8 cellular contexts compared by ENCODE assay signal in the genomic region with DNA sequence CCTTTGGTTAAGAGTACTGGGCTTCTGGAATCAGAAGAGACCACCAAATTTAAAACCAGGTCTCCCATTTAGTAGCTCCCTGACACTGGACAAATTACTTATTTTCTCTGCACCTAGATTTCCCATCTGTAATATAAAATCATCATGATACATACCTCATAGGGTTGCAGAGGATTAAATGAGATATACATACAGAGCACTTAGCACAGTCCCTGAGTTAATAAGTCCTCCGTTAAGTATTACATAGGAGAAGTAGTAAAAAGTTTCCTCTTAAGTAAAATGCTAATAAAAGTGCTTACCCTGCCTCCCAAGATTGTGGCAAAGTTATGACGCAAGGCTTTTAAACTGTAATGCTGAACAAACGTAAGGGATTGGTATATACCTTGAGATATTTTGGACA. TPM values are rescaled to one million over a fixed set of nuclear protein-coding genes. Genes with fewer than 3 reads are reported as not detected.
A peak's percentile ranks its signal among the peaks of the same experiment; 100 is the strongest.
DNase-seq lines count a peak whose midpoint lies in the region; ATAC-seq and TF ChIP-seq lines count a peak whose summit lies in the region.

No MANE protein-coding gene starts in this region.

- no peaks in the 10 kb centered on the region for H3K9me3 Mint-ChIP-seq in activated CD8-positive, alpha-beta memory T cell treated with anti-CD3 and anti-CD28 coated beads, Interleukin-2, amount 10 ng/mL, durations not matched to agents 7 days and 5 days (ENCODE audit: low read depth)

- no peak for TF ChIP-seq CTCF in OCI-LY3 (IDR thresholded peaks at IDR 0.05; ENCODE audit: low read depth, low read length)
- TF ChIP-seq CTCF in parathyroid adenoma (IDR thresholded peaks at IDR 0.05): no peak

- H3K36me3 ChIP-seq in OCI-LY3 (replicated peaks; ENCODE audit: low read depth, low read length): no peaks in the 10 kb centered on the region
- no peaks in the 10 kb centered on the region for H3K36me3 ChIP-seq in parathyroid adenoma (ENCODE audit: control insufficient read depth, insufficient read depth, low read length)

- no peak for ATAC-seq in activated CD8-positive, alpha-beta memory T cell treated with anti-CD3 and anti-CD28 coated beads, Interleukin-2, amount 10 ng/mL, durations not matched to agents 7 days and 5 days
- no peak for ATAC-seq in HG03521 (IDR thresholded peaks at IDR 0.05; ENCODE audit: unreplicated experiment)

- H3K4me3 Mint-ChIP-seq in activated CD8-positive, alpha-beta memory T cell treated with anti-CD3 and anti-CD28 coated beads, Interleukin-2, amount 10 ng/mL, durations not matched to agents 7 days and 5 days: peak overlapping the region; percentile 93

- H3K27ac Mint-ChIP-seq in activated CD8-positive, alpha-beta memory T cell treated with anti-CD3 and anti-CD28 coated beads, Interleukin-2, amount 10 ng/mL, durations not matched to agents 7 days and 5 days: peak overlapping the region; percentile 99

- H3K27ac ChIP-seq in OCI-LY3 (ENCODE audit: low read length) (peak overlapping the region; percentile 61), epithelial cell of prostate (peak overlapping the region; percentile 48), parathyroid adenoma (peak overlapping the region; percentile 92)

- H3K36me3 Mint-ChIP-seq in activated CD8-positive, alpha-beta memory T cell treated with anti-CD3 and anti-CD28 coated beads, Interleukin-2, amount 10 ng/mL, durations not matched to agents 7 days and 5 days: peaks cover 5% of the 10 kb centered on the region

- H3K4me2 ChIP-seq in OCI-LY3 (ENCODE audit: low read length): peak overlapping the region; percentile 70
- peak overlapping the region; percentile 76 for H3K4me2 ChIP-seq in parathyroid adenoma (ENCODE audit: low read length)

- peak overlapping the region; percentile 72 for H2AFZ ChIP-seq in OCI-LY3 (ENCODE audit: low read depth, low read length)
- peak overlapping the region; percentile 82 for H2AFZ ChIP-seq in parathyroid adenoma

- no peaks in the 10 kb centered on the region for H4K20me1 ChIP-seq in OCI-LY3 (ENCODE audit: insufficient read depth, low read length)

- CTCF ChIA-PET in activated CD8-positive, alpha-beta memory T cell treated with anti-CD3 and anti-CD28 coated beads, Interleukin-2, amount 10 ng/mL, durations not matched to agents 7 days and 5 days (lab: Charles Lee): interaction anchor here (0.7 kb wide), 1 partner anchor 18 kb away, joined by 3 read pairs; no protein-coding TSS in a partner anchor

- no peaks in the 10 kb centered on the region for H3K9me3 ChIP-seq in OCI-LY3 (ENCODE audit: insufficient read depth, low read length)
- no peaks in the 10 kb centered on the region for H3K9me3 ChIP-seq in parathyroid adenoma (ENCODE audit: control insufficient read depth, low read length)

- peaks cover 12% of the 10 kb centered on the region for H3K79me2 ChIP-seq in OCI-LY3 (ENCODE audit: low read length)
- no peaks in the 10 kb centered on the region for H3K79me2 ChIP-seq in parathyroid adenoma

- peaks cover 19% of the 10 kb centered on the region for H3K4me1 Mint-ChIP-seq in activated CD8-positive, alpha-beta memory T cell treated with anti-CD3 and anti-CD28 coated beads, Interleukin-2, amount 10 ng/mL, durations not matched to agents 7 days and 5 days

- H3K9ac ChIP-seq in OCI-LY3 (ENCODE audit: low read length) (peak overlapping the region; percentile 74), parathyroid adenoma (no peak overlapping the region)

- H3K27me3 Mint-ChIP-seq in activated CD8-positive, alpha-beta memory T cell treated with anti-CD3 and anti-CD28 coated beads, Interleukin-2, amount 10 ng/mL, durations not matched to agents 7 days and 5 days: no peaks in the 10 kb centered on the region

- H3K27me3 ChIP-seq in OCI-LY3 (ENCODE audit: low read depth, low read length) (no peaks in the 10 kb centered on the region), parathyroid adenoma (ENCODE audit: control insufficient read depth, insufficient read depth, low read length) (no peaks in the 10 kb centered on the region)

- DNase-seq in activated CD8-positive, alpha-beta memory T cell treated with anti-CD3 and anti-CD28 coated beads, Interleukin-2, amount 10 ng/mL, durations not matched to agents 7 days and 5 days: no peak
- DNase-seq in activated CD8-positive, alpha-beta memory T cell treated with anti-CD3 and anti-CD28 coated beads for 24 hours: no peak
- DNase-seq in epithelial cell of prostate (ENCODE audit: low read depth, low spot score): no peak
- DNase-seq in stimulated activated CD4-positive, alpha-beta T cell treated with anti-CD3 and anti-CD28 coated beads, Interleukin-4, amount 100 ng/mL, for 24 hours: no peak
- no peak for DNase-seq in LoVo (ENCODE audit: low spot score)

- peak overlapping the region; percentile 82 for H3K4me3 ChIP-seq in OCI-LY3 (ENCODE audit: low read length)
- H3K4me3 ChIP-seq in parathyroid adenoma (ENCODE audit: low read depth, low read length): peak overlapping the region; percentile 64

- H3K4me1 ChIP-seq in OCI-LY3 (ENCODE audit: low read length): peaks cover 11% of the 10 kb centered on the region
- H3K4me1 ChIP-seq in parathyroid adenoma: no peaks in the 10 kb centered on the region

RNA-seq across cellular contexts. Expression of a gene that starts 0.5 kb away (rescaled TPM):
- 1 to 10 TPM; 3.3 to 4.9 TPM for total RNA-seq in activated CD8-positive, alpha-beta memory T cell treated with anti-CD3 and anti-CD28 coated beads, Interleukin-2, amount 10 ng/mL, durations not matched to agents 7 days and 5 days
